ENCODE assay signal across 8 cellular contexts in genomic region chr11:102279641-102280170, GRCh38. TPM values are rescaled to one million over a fixed set of nuclear protein-coding genes. Genes with fewer than 3 reads are reported as not detected.
DNase-seq lines count a peak whose midpoint lies in the region; ATAC-seq and TF ChIP-seq lines count a peak whose summit lies in the region.

No MANE protein-coding gene starts in this region.

- H3K4me3 ChIP-seq in RWPE2 (ENCODE audit: severe bottlenecking) (peak overlapping the region; percentile 5), iPS-18a (ENCODE audit: low read length) (peak overlapping the region; percentile 43), testis (no peak overlapping the region)

- no peak for TF ChIP-seq POLR2A in testis (IDR thresholded peaks at IDR 0.05)

- H3K9me3 ChIP-seq in RWPE2 (ENCODE audit: severe bottlenecking), result no peaks in the 10 kb centered on the region
- no peaks in the 10 kb centered on the region for H3K9me3 ChIP-seq in iPS-18a (ENCODE audit: control insufficient read depth, low read depth, low read length)
- H3K9me3 ChIP-seq in testis, result no peaks in the 10 kb centered on the region

- no peaks in the 10 kb centered on the region for H3K36me3 ChIP-seq in RWPE2 (ENCODE audit: low read depth)
- H3K36me3 ChIP-seq in iPS-18a (ENCODE audit: control insufficient read depth, low read depth, low read length), result no peaks in the 10 kb centered on the region
- H3K36me3 ChIP-seq in testis (ENCODE audit: low read depth, missing control alignments), result no peaks in the 10 kb centered on the region

- no peak overlapping the region for H3K9ac ChIP-seq in iPS-18a (ENCODE audit: low read length)

- ATAC-seq in Right ventricle myocardium inferior (peak; percentile 33), HG02943 (IDR thresholded peaks at IDR 0.05; ENCODE audit: low read depth, unreplicated experiment) (peak; percentile 97), RWPE2 (ENCODE audit: low read depth) (peak; percentile 70)

- H3K27me3 ChIP-seq in RWPE2 (ENCODE audit: insufficient read depth, poor library complexity, severe bottlenecking) (no peaks in the 10 kb centered on the region), iPS-18a (ENCODE audit: control insufficient read depth, insufficient read depth, low read length) (no peaks in the 10 kb centered on the region), testis (no peaks in the 10 kb centered on the region)

- H3K4me1 ChIP-seq in RWPE2 (ENCODE audit: insufficient read depth, poor library complexity, severe bottlenecking) (peaks cover 20% of the 10 kb centered on the region), iPS-18a (ENCODE audit: control insufficient read depth, low read depth, low read length) (peaks cover 25% of the 10 kb centered on the region), testis (no peaks in the 10 kb centered on the region)

- 18 to 23% methylated on average over 13 of the region's 13 CpGs for WGBS in testis, 2 donors

- intact Hi-C loops in Right ventricle myocardium inferior (cut with DNase I) (no loop called here), cardiac septum (cut with DNase I) (no loop called here), testis (cut with DNase I; ENCODE audit: low total_unique reads) (loop anchor here (10.0 kb wide), 1 partner anchor 215 kb away; no protein-coding TSS in a partner anchor)

- peak; percentile 54 for TF ChIP-seq CTCF in RWPE2 (IDR thresholded peaks at IDR 0.05; ENCODE audit: poor library complexity, severe bottlenecking)
- peak in 1 of 3 experiments; percentile 22 for TF ChIP-seq CTCF in testis (IDR thresholded peaks at IDR 0.05)

- no peak for DNase-seq in Right ventricle myocardium inferior (ENCODE audit: missing footprints)
- DNase-seq in cardiac septum (ENCODE audit: low spot score), result no peak
- no peak for DNase-seq in RWPE2 (ENCODE audit: low spot score)
- DNase-seq in testis, result peak; percentile 52
- DNase-seq in T1000 (lab: John Stamatoyannopoulos, UW), result no peak
- DNase-seq in HUDEP-2 (lab: John Stamatoyannopoulos, UW; ENCODE audit: unreplicated experiment in 76 of 76), result no peak

- H3K27ac ChIP-seq in RWPE2 (ENCODE audit: poor library complexity, severe bottlenecking) (peak overlapping the region; percentile 38), iPS-18a (ENCODE audit: low read length) (no peak overlapping the region), testis (no peak overlapping the region)

RNA-seq across cellular contexts. Expression of gene BIRC3, which starts 37.6 kb away (rescaled TPM):
- total RNA-seq in Right ventricle myocardium inferior (10.6 TPM), cardiac septum (1.8 TPM), testis (10 to 100 TPM in 1 of 2 donors, 1 to 10 TPM in 1; 6.4 to 10.9 TPM)
- polyA plus RNA-seq in testis (ENCODE audit: insufficient read depth, low read depth, low replicate concordance), result 6.2 TPM

Comparison
In these comparisons a context has a peak if more than half of its experiments do, and no peak if none do; other contexts are left out.
1. ATAC-seq: peak in every context shown above with its lines; median percentile 97 in HG02943; 70 in RWPE2; 33 in Right ventricle myocardium inferior.
2. H3K4me3 ChIP-seq: peak in RWPE2 (single experiment) and iPS-18a (single experiment); none in testis (0 of 2).